ENCODE assay signal across 9 cellular contexts in genomic region chr3:4495294-4496110, GRCh38. TPM values are rescaled to one million over a fixed set of nuclear protein-coding genes. Genes with fewer than 3 reads are reported as not detected.
DNase-seq lines count a peak whose midpoint lies in the region; ATAC-seq and TF ChIP-seq lines count a peak whose summit lies in the region.
"Had no signal": no experiment of that assay in that cellular context is flagged by ENCODE, and none has a peak within 500 bp of the region (broad histone marks: within the 10 kb centered on the region; RNA-seq: fewer than 3 reads in every experiment).

No MANE protein-coding gene starts in this region.

- H3K27me3 ChIP-seq in Caco-2 (replicated peaks; ENCODE audit: control insufficient read depth, insufficient read depth, low read length) (no peaks in the 10 kb centered on the region), body of pancreas (no peaks in the 10 kb centered on the region)

- H3K4me3 Mint-ChIP-seq in activated naive CD8-positive, alpha-beta T cell treated with anti-CD3 and anti-CD28 coated beads, Interleukin-2, amount 10 ng/mL, durations not matched to agents 7 days and 5 days, result peak overlapping the region; percentile 91
- peak overlapping the region; percentile 92 to 100 (median 99) for H3K4me3 Mint-ChIP-seq in naive B cell
- no peak overlapping the region for H3K4me3 Mint-ChIP-seq in Caco-2 (ENCODE audit: unreplicated experiment)

- DNase-seq in AML-193 (lab: John Stamatoyannopoulos, UW), result peak; percentile 56 to 57
- no peak for DNase-seq in activated naive CD8-positive, alpha-beta T cell treated with anti-CD3 and anti-CD28 coated beads, Interleukin-2, amount 10 ng/mL, durations not matched to agents 7 days and 5 days
- no peak for DNase-seq in naive B cell
- no peak for DNase-seq in RWPE1 (ENCODE audit: low spot score)
- no peak for DNase-seq in Caco-2
- no peak for DNase-seq in body of pancreas
- DNase-seq in NCI-H1417 (lab: John Stamatoyannopoulos, UW), result no peak
- DNase-seq: DMS53 had no signal

- POLR2A ChIA-PET in HEK293 (lab: Yijun Ruan, JAX), result interaction anchor here (0.7 to 1.5 kb wide), 3 partner anchors 13 to 22 kb away, joined by 3 read pairs; no protein-coding TSS in a partner anchor
- POLR2A ChIA-PET in activated naive CD8-positive, alpha-beta T cell treated with anti-CD3 and anti-CD28 coated beads, Interleukin-2, amount 10 ng/mL, durations not matched to agents 7 days and 5 days (lab: Charles Lee), result interaction anchor here (2.7 to 4.7 kb wide), 4 partner anchors 10 to 145 kb away, joined by 21 to 87 read pairs (median 28); partner anchors contain the start of gene SUMF1
- POLR2A ChIA-PET in RWPE1 (lab: Yijun Ruan, JAX; ENCODE audit: low non-redundant PET), result no interaction called here
- POLR2A ChIA-PET in Caco-2 (lab: Charles Lee), result no interaction called here

- 78 to 81% methylated on average over 3 of the region's 3 CpGs for WGBS in body of pancreas, 2 donors

- H3K27ac ChIP-seq in HEK293 (ENCODE audit: extremely low read depth, low read depth, low read length) (no peak overlapping the region), RWPE1 (no peak overlapping the region), body of pancreas (no peak overlapping the region)

- peaks cover 18% of the 10 kb centered on the region for H3K36me3 Mint-ChIP-seq in activated naive CD8-positive, alpha-beta T cell treated with anti-CD3 and anti-CD28 coated beads, Interleukin-2, amount 10 ng/mL, durations not matched to agents 7 days and 5 days
- H3K36me3 Mint-ChIP-seq in naive B cell (peaks cover 36 to 41% of the 10 kb centered on the region in 2 donors), Caco-2 (ENCODE audit: insufficient read depth, unreplicated experiment) (peaks cover 8% of the 10 kb centered on the region)

- H3K4me3 ChIP-seq in HEK293 (ENCODE audit: low read depth, low read length) (no peak overlapping the region), Caco-2 (ENCODE audit: low read depth, low read length) (no peak overlapping the region), body of pancreas (no peak overlapping the region)

- intact Hi-C loops in Caco-2 (cut with micrococcal nuclease; ENCODE audit: unreplicated experiment) (no loop called here), body of pancreas (cut with DNase I) (no loop called here)

- H3K27ac Mint-ChIP-seq in activated naive CD8-positive, alpha-beta T cell treated with anti-CD3 and anti-CD28 coated beads, Interleukin-2, amount 10 ng/mL, durations not matched to agents 7 days and 5 days, result peak overlapping the region; percentile 88
- peak overlapping the region; percentile 36 to 99 (median 97) for H3K27ac Mint-ChIP-seq in naive B cell
- no peak overlapping the region for H3K27ac Mint-ChIP-seq in Caco-2 (ENCODE audit: unreplicated experiment)

- TF ChIP-seq CTCF in HEK293 (tag by site-specific recombination; IDR thresholded peaks at IDR 0.05) (no peak), RWPE1 (conservative IDR thresholded peaks at IDR 0.05; ENCODE audit: low read depth) (no peak), Caco-2 (IDR thresholded peaks at IDR 0.05; ENCODE audit: insufficient read depth in 1 of 2, low read depth in 1 of 2, low read length in 1 of 2, severe bottlenecking in 1 of 2, unreplicated experiment in 1 of 2) (no peak), body of pancreas (IDR thresholded peaks at IDR 0.05) (no peak)

- H3K9me3 ChIP-seq in HEK293 (ENCODE audit: control insufficient read depth, insufficient read depth, low read depth, low read length), result no peaks in the 10 kb centered on the region
- H3K9me3 ChIP-seq in Caco-2, result no peaks in the 10 kb centered on the region
- H3K9me3 ChIP-seq in body of pancreas, result no peaks in the 10 kb centered on the region

- BruUV-seq in Caco-2 (replicated peaks; lab: Mats Ljungman, UMichigan), result no TSS peak

- H3K36me3 ChIP-seq in HEK293 (ENCODE audit: control insufficient read depth in 2 of 2, insufficient read depth in 1 of 2, low read length in 2 of 2) (peaks cover 0 to 3% of the 10 kb centered on the region in 2 experiments; a peak in 2 of 3 replicates), Caco-2 (ENCODE audit: control insufficient read depth, insufficient read depth, low read length) (no peaks in the 10 kb centered on the region), body of pancreas (replicated peaks in 1 of 2; ENCODE audit: insufficient read depth in 1 of 2, low read depth in 2 of 2) (no peaks in the 10 kb centered on the region)

- CTCF ChIA-PET in HEK293 (lab: Yijun Ruan, JAX) (interaction anchor here (0.6 to 1.6 kb wide), 3 partner anchors 138 to 231 kb away, joined by 3 to 9 read pairs (median 5); no protein-coding TSS in a partner anchor), RWPE1 (lab: Yijun Ruan, JAX) (no interaction called here), Caco-2 (lab: Charles Lee) (no interaction called here)

- no peaks in the 10 kb centered on the region for H3K9me3 Mint-ChIP-seq in activated naive CD8-positive, alpha-beta T cell treated with anti-CD3 and anti-CD28 coated beads, Interleukin-2, amount 10 ng/mL, durations not matched to agents 7 days and 5 days
- H3K9me3 Mint-ChIP-seq in naive B cell (peaks cover 0 to 2% (median 0%) of the 10 kb centered on the region in 7 donors), Caco-2 (ENCODE audit: unreplicated experiment) (no peaks in the 10 kb centered on the region)

- H3K4me1 ChIP-seq in HEK293 (ENCODE audit: control insufficient read depth, insufficient read depth, low read length) (peaks cover 13% of the 10 kb centered on the region), Caco-2 (peaks cover 4% of the 10 kb centered on the region; the same call in 1 of the 2 replicates), body of pancreas (peaks cover 24% of the 10 kb centered on the region)

- no peak for TF ChIP-seq POLR2A in body of pancreas (IDR thresholded peaks at IDR 0.05)

- H3K27me3 Mint-ChIP-seq in activated naive CD8-positive, alpha-beta T cell treated with anti-CD3 and anti-CD28 coated beads, Interleukin-2, amount 10 ng/mL, durations not matched to agents 7 days and 5 days, result peaks cover 19% of the 10 kb centered on the region
- H3K27me3 Mint-ChIP-seq in naive B cell, result no peaks in the 10 kb centered on the region
- no peaks in the 10 kb centered on the region for H3K27me3 Mint-ChIP-seq in Caco-2 (ENCODE audit: insufficient read depth, unreplicated experiment)

- H3K4me1 Mint-ChIP-seq in activated naive CD8-positive, alpha-beta T cell treated with anti-CD3 and anti-CD28 coated beads, Interleukin-2, amount 10 ng/mL, durations not matched to agents 7 days and 5 days, result peaks cover 30% of the 10 kb centered on the region
- H3K4me1 Mint-ChIP-seq in naive B cell (peaks cover 55 to 71% (median 71%) of the 10 kb centered on the region in 3 donors), Caco-2 (ENCODE audit: low read depth, unreplicated experiment) (no peaks in the 10 kb centered on the region)

- no peak for ATAC-seq in activated naive CD8-positive, alpha-beta T cell treated with anti-CD3 and anti-CD28 coated beads, Interleukin-2, amount 10 ng/mL, durations not matched to agents 7 days and 5 days (ENCODE audit: low read depth)
- ATAC-seq in naive B cell (ENCODE audit: low read depth in 2 of 2), result no peak
- no peak for ATAC-seq in body of pancreas

TF ChIP-seq in HEK293, 187 proteins besides CTCF, POLR2A, EP300 and RAD21 (continues in another document):
- TF ChIP-seq MZF1 (tag by site-specific recombination; IDR thresholded peaks at IDR 0.05; ENCODE audit: borderline replicate concordance), result peak; percentile 51; the same call in 1 of the 2 replicates
- 0 out of 2 replicates have a peak, but pooled peaks have one; percentile 16 for TF ChIP-seq KLF16 (tag by site-specific recombination; IDR thresholded peaks at IDR 0.05)
- TF ChIP-seq ATF2 (tag by site-specific recombination; IDR thresholded peaks at IDR 0.05; ENCODE audit: low read depth), result peak; percentile 64; the same call in 1 of the 2 replicates
- peak; percentile 51; the same call in 1 of the 2 replicates for TF ChIP-seq OSR2 (tag by site-specific recombination; IDR thresholded peaks at IDR 0.05)
- TF ChIP-seq ZNF596 (tag by site-specific recombination; IDR thresholded peaks at IDR 0.05), result no peak
- TF ChIP-seq ZNF324 (tag by site-specific recombination; IDR thresholded peaks at IDR 0.05), result 0 out of 2 replicates have a peak, but pooled peaks have one; percentile 43
- peak; percentile 54; the same call in 1 of the 2 replicates for TF ChIP-seq ZNF398 (tag by site-specific recombination; IDR thresholded peaks at IDR 0.05)

RNA-seq across cellular contexts. Expression of gene ITPR1, which starts 2.4 kb away (rescaled TPM):
- 10 to 100 TPM; 74.3 to 76.2 TPM for total RNA-seq in activated naive CD8-positive, alpha-beta T cell treated with anti-CD3 and anti-CD28 coated beads, Interleukin-2, amount 10 ng/mL, durations not matched to agents 7 days and 5 days
- polyA plus RNA-seq in naive B cell (ENCODE audit: low read depth in 6 of 6), result 100 to 1,000 TPM in 1 of 6 donors, 10 to 100 TPM in 5; 54.8 to 110 (median 87.3) TPM
- 8.9 and 10.4 TPM in 2 replicates for total RNA-seq in Caco-2 (2022)
- 10 to 100 TPM; 29.3 to 29.8 TPM for total RNA-seq in body of pancreas

RNA-seq across cellular contexts. Expression of gene SUMF1, which starts 28.4 kb away (rescaled TPM):
- 10 to 100 TPM in 1 of 2 experiments, 1 to 10 TPM in 1; 9.1 to 13.7 TPM for total RNA-seq in activated naive CD8-positive, alpha-beta T cell treated with anti-CD3 and anti-CD28 coated beads, Interleukin-2, amount 10 ng/mL, durations not matched to agents 7 days and 5 days
- polyA plus RNA-seq in naive B cell (ENCODE audit: low read depth in 6 of 6), result 10 to 100 TPM; 18.8 to 27.6 (median 22.2) TPM
- total RNA-seq in Caco-2 (2022) (22.9 and 24.4 TPM in 2 replicates), body of pancreas (10 to 100 TPM; 30.7 to 32.7 TPM)

Comparison
In these comparisons a context has a peak if more than half of its experiments do, and no peak if none do; other contexts are left out.
1. DNase-seq: peak in AML-193 (2 of 2); none in activated naive CD8-positive, alpha-beta T cell treated with anti-CD3 and anti-CD28 coated beads, Interleukin-2, amount 10 ng/mL, durations not matched to agents 7 days and 5 days (single experiment), naive B cell (single experiment), RWPE1 (single experiment), Caco-2 (0 of 2), body of pancreas (0 of 4) and NCI-H1417 (0 of 3).
2. POLR2A ChIA-PET loops: an anchor here in HEK293 (0.7 to 1.5 kb wide) and activated naive CD8-positive, alpha-beta T cell treated with anti-CD3 and anti-CD28 coated beads, Interleukin-2, amount 10 ng/mL, durations not matched to agents 7 days and 5 days (2.7 to 4.7 kb wide); none called in RWPE1 and Caco-2.